In genomic region chr4:15158410-15159091, GRCh38 we compare ENCODE assay signal across 23 cellular contexts.
DNase-seq lines count a peak whose midpoint lies in the region; ATAC-seq and TF ChIP-seq lines count a peak whose summit lies in the region.
"Had no signal": no experiment of that assay in that cellular context is flagged by ENCODE, and none has a peak within 500 bp of the region (broad histone marks: within the 10 kb centered on the region; RNA-seq: fewer than 3 reads in every experiment).

No MANE protein-coding gene starts in this region.

- H3K4me1 ChIP-seq in ES-I3 (ENCODE audit: insufficient read depth, low read length) (peaks cover 22% of the 10 kb centered on the region), esophagus muscularis mucosa (no peaks in the 10 kb centered on the region)

- H3K9me3 Mint-ChIP-seq in naive B cell: peaks cover 4 to 32% (median 17%) of the 10 kb centered on the region in 7 donors
- H3K9me3 Mint-ChIP-seq in activated CD4-positive, alpha-beta memory T cell treated with anti-CD3 and anti-CD28 coated beads for 36 hours: peaks cover 3% of the 10 kb centered on the region
- H3K9me3 Mint-ChIP-seq: activated T-cell treated with anti-CD3 and anti-CD28 coated beads, Interleukin-2, amount 50 U/mL, for 24 hours; effector memory CD8-positive, alpha-beta T cell; natural killer cell treated with Interleukin-12 subunit alpha and Interleukin-12 subunit beta and Interleukin-15 and Interleukin-18, amount 100 ng/mL, for 72 hours had no signal

- no peak for TF ChIP-seq POLR2A in esophagus muscularis mucosa (IDR thresholded peaks at IDR 0.05; ENCODE audit: low read depth)

- H3K9me3 ChIP-seq in ES-I3 (ENCODE audit: control insufficient read depth, insufficient read depth, low read length): no peaks in the 10 kb centered on the region
- H3K9me3 ChIP-seq in WERI-Rb-1 (ENCODE audit: severe bottlenecking): peaks cover 6% of the 10 kb centered on the region
- no peaks in the 10 kb centered on the region for H3K9me3 ChIP-seq in esophagus muscularis mucosa
- H3K9me3 ChIP-seq: tibial artery had no signal

- intact Hi-C loops in esophagus muscularis mucosa (cut with DNase I): loop anchor here (10.0 kb wide), 1 partner anchor 164 kb away; no protein-coding TSS in a partner anchor
- intact Hi-C loops in activated CD4-positive, alpha-beta memory T cell treated with anti-CD3 and anti-CD28 coated beads for 36 hours (cut with micrococcal nuclease): no loop called here

- no peaks in the 10 kb centered on the region for H3K36me3 ChIP-seq in ES-I3 (ENCODE audit: insufficient read depth, low read length)
- no peaks in the 10 kb centered on the region for H3K36me3 ChIP-seq in WERI-Rb-1
- no peaks in the 10 kb centered on the region for H3K36me3 ChIP-seq in esophagus muscularis mucosa
- H3K36me3 ChIP-seq: brain microvascular endothelial cell, tibial artery had no signal

- POLR2A ChIA-PET in activated CD4-positive, alpha-beta memory T cell treated with anti-CD3 and anti-CD28 coated beads for 36 hours (lab: Charles Lee): no interaction called here

- peak overlapping the region; percentile 18; the same call in 1 of the 2 replicates for H3K9ac ChIP-seq in ES-I3 (ENCODE audit: low read depth, low read length)

- TF ChIP-seq CTCF in WERI-Rb-1 (IDR thresholded peaks at IDR 0.05; ENCODE audit: low read depth, low read length) (no peak), esophagus muscularis mucosa (IDR thresholded peaks at IDR 0.05) (no peak)

- H3K27me3 ChIP-seq in WERI-Rb-1 (ENCODE audit: insufficient read depth, low read depth, severe bottlenecking): no peaks in the 10 kb centered on the region
- H3K27me3 ChIP-seq in esophagus muscularis mucosa: no peaks in the 10 kb centered on the region
- H3K27me3 ChIP-seq: brain microvascular endothelial cell, tibial artery had no signal

- no peak overlapping the region for H3K4me3 Mint-ChIP-seq in naive B cell
- no peak overlapping the region for H3K4me3 Mint-ChIP-seq in activated CD4-positive, alpha-beta memory T cell treated with anti-CD3 and anti-CD28 coated beads for 36 hours
- H3K4me3 Mint-ChIP-seq: activated T-cell treated with anti-CD3 and anti-CD28 coated beads, Interleukin-2, amount 50 U/mL, for 24 hours; effector memory CD8-positive, alpha-beta T cell; natural killer cell treated with Interleukin-12 subunit alpha and Interleukin-12 subunit beta and Interleukin-15 and Interleukin-18, amount 100 ng/mL, for 72 hours; T-helper 17 cell had no signal

- H3K27ac ChIP-seq in WERI-Rb-1 (peak overlapping the region; percentile 50), esophagus muscularis mucosa (replicated peaks in 1 of 4) (no peak overlapping the region)
- H3K27ac ChIP-seq: brain microvascular endothelial cell, SK-N-MC, tibial artery had no signal

- peaks cover 6 to 23% (median 9%) of the 10 kb centered on the region in 3 donors for H3K27me3 Mint-ChIP-seq in naive B cell
- H3K27me3 Mint-ChIP-seq in activated CD4-positive, alpha-beta memory T cell treated with anti-CD3 and anti-CD28 coated beads for 36 hours: peaks cover 15% of the 10 kb centered on the region

- ATAC-seq in naive B cell (ENCODE audit: low read depth in 2 of 2) (no peak), GM21447 (IDR thresholded peaks at IDR 0.05; ENCODE audit: unreplicated experiment) (no peak), HG03378 (IDR thresholded peaks at IDR 0.05; ENCODE audit: unreplicated experiment) (no peak)
- ATAC-seq: effector memory CD8-positive, alpha-beta T cell; natural killer cell treated with Interleukin-12 subunit alpha and Interleukin-12 subunit beta and Interleukin-15 and Interleukin-18, amount 100 ng/mL, for 72 hours; T-helper 17 cell had no signal

- WGBS in esophagus muscularis mucosa: 93% methylated on average over 5 of the region's 9 CpGs

- TF ChIP-seq EP300 in esophagus muscularis mucosa (IDR thresholded peaks at IDR 0.05): no peak

- H3K27ac Mint-ChIP-seq in naive B cell: no peak overlapping the region
- H3K27ac Mint-ChIP-seq in activated CD4-positive, alpha-beta memory T cell treated with anti-CD3 and anti-CD28 coated beads for 36 hours: no peak overlapping the region
- H3K27ac Mint-ChIP-seq: activated T-cell treated with anti-CD3 and anti-CD28 coated beads, Interleukin-2, amount 50 U/mL, for 24 hours; effector memory CD8-positive, alpha-beta T cell; natural killer cell treated with Interleukin-12 subunit alpha and Interleukin-12 subunit beta and Interleukin-15 and Interleukin-18, amount 100 ng/mL, for 72 hours; T-helper 17 cell had no signal

- H3K4me3 ChIP-seq in WERI-Rb-1 (ENCODE audit: low read depth, low read length) (no peak overlapping the region), esophagus muscularis mucosa (no peak overlapping the region)
- H3K4me3 ChIP-seq: SK-N-MC, tibial artery had no signal

- H3K4me1 Mint-ChIP-seq in naive B cell: no peaks in the 10 kb centered on the region
- H3K4me1 Mint-ChIP-seq in activated CD4-positive, alpha-beta memory T cell treated with anti-CD3 and anti-CD28 coated beads for 36 hours (ENCODE audit: low read depth): no peaks in the 10 kb centered on the region

- CTCF ChIA-PET in activated CD4-positive, alpha-beta memory T cell treated with anti-CD3 and anti-CD28 coated beads for 36 hours (lab: Charles Lee): interaction anchor here (0.6 kb wide), 1 partner anchor 311 kb away, joined by 3 read pairs; the partner anchor contains the start of gene CC2D2A

- DNase-seq in WERI-Rb-1 (peak; percentile 94), esophagus muscularis mucosa (ENCODE audit: extremely low spot score) (peak; percentile 55), naive B cell (peak; percentile 1)
- no peak for DNase-seq in activated CD4-positive, alpha-beta memory T cell treated with anti-CD3 and anti-CD28 coated beads for 36 hours
- DNase-seq in activated naive CD4-positive, alpha-beta T cell treated with Interleukin-2 at 50 U/mL for 16 hours: no peak
- DNase-seq: activated T-cell treated with anti-CD3 and anti-CD28 coated beads, Interleukin-2, amount 50 U/mL, for 24 hours; brain microvascular endothelial cell; DMS79; effector memory CD8-positive, alpha-beta T cell; HCEC 1CT; hippocampal formation; Kasumi-1; NCI-H146; NCI-H2107; NCI-H748 treated with DMSO at 0.1 percent for 48 hours; stimulated activated CD4-positive, alpha-beta T cell treated with anti-CD3 and anti-CD28 coated beads, Interleukin-2, amount 100 ng/mL, for 24 hours; T-helper 17 cell; tibial artery had no signal

- H3K36me3 Mint-ChIP-seq in naive B cell: no peaks in the 10 kb centered on the region
- H3K36me3 Mint-ChIP-seq in activated CD4-positive, alpha-beta memory T cell treated with anti-CD3 and anti-CD28 coated beads for 36 hours: no peaks in the 10 kb centered on the region
- H3K36me3 Mint-ChIP-seq: natural killer cell treated with Interleukin-12 subunit alpha and Interleukin-12 subunit beta and Interleukin-15 and Interleukin-18, amount 100 ng/mL, for 72 hours had no signal

Comparison
In these comparisons a context has a peak if more than half of its experiments do, and no peak if none do; other contexts are left out.
1. DNase-seq: peak in WERI-Rb-1 (single experiment), esophagus muscularis mucosa (single experiment) and naive B cell (single experiment); none in activated CD4-positive, alpha-beta memory T cell treated with anti-CD3 and anti-CD28 coated beads for 36 hours (single experiment) and activated naive CD4-positive, alpha-beta T cell treated with Interleukin-2 at 50 U/mL for 16 hours (single experiment).